Comparison of ENCODE assay signal across 18 cellular contexts in genomic region chr5:178531786-178532185, GRCh38. TPM values are rescaled to one million over a fixed set of nuclear protein-coding genes. Genes with fewer than 3 reads are reported as not detected.
A peak's percentile ranks its signal among the peaks of the same experiment; 100 is the strongest.
DNase-seq lines count a peak whose midpoint lies in the region; FAIRE-seq and TF ChIP-seq lines count a peak whose summit lies in the region.
"Had no signal": no experiment of that assay in that cellular context is flagged by ENCODE, and none has a peak within 500 bp of the region (broad histone marks: within the 10 kb centered on the region; RNA-seq: fewer than 3 reads in every experiment).

No MANE protein-coding gene starts in this region.

- no peak for TF ChIP-seq CTCF in left ventricle myocardium inferior (IDR thresholded peaks at IDR 0.05; ENCODE audit: borderline replicate concordance)
- TF ChIP-seq CTCF in H1 (IDR thresholded peaks at IDR 0.05; ENCODE audit: control extremely low read depth in 1 of 3, insufficient read depth in 1 of 3, low read depth in 1 of 3, low read length in 3 of 3): no peak
- TF ChIP-seq CTCF in spleen (IDR thresholded peaks at IDR 0.05 in 8 of 11, conservative IDR thresholded peaks at IDR 0.05 in 3 of 11): no peak

- no peak for FAIRE-seq in H1 (lab: Jason Lieb, UNC)
- FAIRE-seq: A549, GM12891, HepG2, HTR-8/SVneo had no signal

- H3K27me3 ChIP-seq in left ventricle myocardium inferior (ENCODE audit: low read depth) (no peaks in the 10 kb centered on the region), H1 (replicated peaks in 1 of 4; ENCODE audit: control insufficient read depth in 3 of 4, extremely low read depth in 1 of 4, insufficient read depth in 3 of 4, low read length in 3 of 4) (no peaks in the 10 kb centered on the region; a peak in 1 of 7 replicates), spleen (replicated peaks in 1 of 7) (no peaks in the 10 kb centered on the region)
- H3K27me3 ChIP-seq: BE2C had no signal

- CTCF ChIA-PET in H1 (lab: Charles Lee; ENCODE audit: partially characterized antibody): interaction anchor here (1.1 to 2.7 kb wide), 2 partner anchors 10 to 12 kb away, joined by 3 to 8 read pairs; no protein-coding TSS in a partner anchor

- 95% methylated on average over 11 of the region's 11 CpGs; no CpG with 5 or more reads in 1 of the 2 experiments for WGBS in H1 (ENCODE audit: extremely low coverage in 1 of 2, insufficient coverage in 1 of 2, insufficient read length in 1 of 2, insufficient replicate concordance in 2 of 2, low coverage in 1 of 2, low lambda C conversion rate in 2 of 2, missing lambda C conversion rate in 1 of 2), 2 experiments
- WGBS in spleen, 5 donors: 86 to 95% (median 87%) methylated on average over 7 to 11 of the region's 11 CpGs

- H3K23me2 ChIP-seq in H1 (ENCODE audit: low read depth, low read length): no peaks in the 10 kb centered on the region

- H3K27ac ChIP-seq in left ventricle myocardium inferior (replicated peaks) (no peak overlapping the region), H1 (ENCODE audit: low read depth, low read length) (no peak overlapping the region), spleen (no peak overlapping the region)
- H3K27ac ChIP-seq: A549, C4-2B had no signal

- H3K79me1 ChIP-seq in H1 (ENCODE audit: low read depth, low read length): no peaks in the 10 kb centered on the region; the same call in 1 of the 2 replicates

- H3K18ac ChIP-seq in H1 (ENCODE audit: extremely low read depth, low read length): no peak overlapping the region

- no peak overlapping the region for H2BK20ac ChIP-seq in H1 (ENCODE audit: low read length)

- TF ChIP-seq POLR2A in H1 (IDR thresholded peaks at IDR 0.05; ENCODE audit: control extremely low read depth in 1 of 2, low read depth in 2 of 2, low read length in 2 of 2) (no peak), spleen (IDR thresholded peaks at IDR 0.05) (no peak)

- no peak for TF ChIP-seq RAD21 in H1 (IDR thresholded peaks at IDR 0.05 in 1 of 2, conservative IDR thresholded peaks at IDR 0.05 in 1 of 2; ENCODE audit: low read depth in 2 of 2, low read length in 2 of 2)

- no peak overlapping the region for H4K91ac ChIP-seq in H1 (replicated peaks; ENCODE audit: insufficient read length, low read length)

- H4K5ac ChIP-seq in H1 (ENCODE audit: insufficient read length, low read depth, low read length): no peak overlapping the region

- no peak overlapping the region for H3K4me3 ChIP-seq in left ventricle myocardium inferior
- no peak overlapping the region for H3K4me3 ChIP-seq in H1 (ENCODE audit: extremely low read depth in 1 of 4, insufficient read depth in 2 of 4, low read depth in 3 of 4, low read length in 4 of 4)
- H3K4me3 ChIP-seq in spleen: no peak overlapping the region
- H3K4me3 ChIP-seq: A549, HAP-1 had no signal

- H3K14ac ChIP-seq in H1 (ENCODE audit: insufficient read length): no peak overlapping the region

- no peaks in the 10 kb centered on the region for H3K79me2 ChIP-seq in H1 (ENCODE audit: control insufficient read depth in 1 of 2, insufficient read depth in 2 of 2, low read length in 2 of 2)

- H3K56ac ChIP-seq in H1 (replicated peaks; ENCODE audit: insufficient read length, low read depth, low read length): no peak overlapping the region

- H4K8ac ChIP-seq in H1 (ENCODE audit: extremely low read depth, insufficient read depth, low read length): no peak overlapping the region; the same call in 1 of the 2 replicates

- peaks cover 29% of the 10 kb centered on the region for H3K4me1 ChIP-seq in left ventricle myocardium inferior
- H3K4me1 ChIP-seq in H1 (replicated peaks in 1 of 4; ENCODE audit: control insufficient read depth in 3 of 4, insufficient read depth in 4 of 4, low read length in 3 of 4): peaks cover 0 to 9% (median 3%) of the 10 kb centered on the region in 4 experiments; a peak in 5 of 7 replicates
- peaks cover 0 to 17% (median 3%) of the 10 kb centered on the region in 6 donors for H3K4me1 ChIP-seq in spleen
- H3K4me1 ChIP-seq: A549, BE2C, HAP-1 had no signal

- no peak overlapping the region for H2AK5ac ChIP-seq in H1 (ENCODE audit: low read depth, low read length)

- POLR2A ChIA-PET in H1 (lab: Charles Lee; ENCODE audit: partially characterized antibody): no interaction called here

- no peak overlapping the region for H3K9ac ChIP-seq in H1 (replicated peaks in 1 of 4; ENCODE audit: extremely low read depth in 1 of 4, low read depth in 3 of 4, low read length in 3 of 4)

- DNase-seq in cardiac septum (ENCODE audit: low spot score): peak; percentile 49
- no peak for DNase-seq in left ventricle myocardium inferior
- no peak for DNase-seq in H1 (ENCODE audit: low read depth in 1 of 2, low spot score in 2 of 2)
- DNase-seq in spleen: peak; percentile 51
- no peak for DNase-seq in GF-D8 (lab: John Stamatoyannopoulos, UW)
- no peak for DNase-seq in NCI-H82 treated with DMSO at 0.1 percent for 48 hours (lab: John Stamatoyannopoulos, UW; ENCODE audit: unreplicated experiment)
- DNase-seq: BE2C; CD4-positive, alpha-beta memory T cell; COR-L47; GOT3 had no signal

- H3K36me3 ChIP-seq in left ventricle myocardium inferior: no peaks in the 10 kb centered on the region
- no peaks in the 10 kb centered on the region for H3K36me3 ChIP-seq in H1 (ENCODE audit: control insufficient read depth in 2 of 4, insufficient read depth in 4 of 4, low read length in 3 of 4)
- H3K36me3 ChIP-seq in spleen: no peaks in the 10 kb centered on the region
- H3K36me3 ChIP-seq: BE2C, HAP-1 had no signal

- no peak overlapping the region for H2AFZ ChIP-seq in H1 (ENCODE audit: low read length)

- peaks cover 0 to 2% of the 10 kb centered on the region in 2 experiments for H4K20me1 ChIP-seq in H1 (replicated peaks in 1 of 2; ENCODE audit: control insufficient read depth in 1 of 2, insufficient read depth in 2 of 2, low read length in 2 of 2)

- H2BK15ac ChIP-seq in H1 (ENCODE audit: low read length): 0 out of 2 replicates have a peak overlapping the region, but pooled peaks have one; percentile 92

- TF ChIP-seq EP300 in H1 (IDR thresholded peaks at IDR 0.05; ENCODE audit: borderline replicate concordance in 1 of 2, low read depth in 2 of 2, low read length in 2 of 2): no peak

- no peak overlapping the region for H2BK12ac ChIP-seq in H1 (ENCODE audit: low read depth, low read length)

- H3K23ac ChIP-seq in H1 (ENCODE audit: insufficient read length): no peak overlapping the region

- intact Hi-C loops in cardiac septum (cut with DNase I): no loop called here
- intact Hi-C loops in left ventricle myocardium inferior (cut with micrococcal nuclease): no loop called here
- intact Hi-C loops in spleen (cut with DNase I; ENCODE audit: low total_unique reads): no loop called here

- no peaks in the 10 kb centered on the region for H3K9me3 ChIP-seq in left ventricle myocardium inferior (replicated peaks)
- H3K9me3 ChIP-seq in H1 (ENCODE audit: insufficient read depth in 2 of 2, low read depth in 1 of 2, low read length in 1 of 2): no peaks in the 10 kb centered on the region
- H3K9me3 ChIP-seq in spleen: no peaks in the 10 kb centered on the region
- H3K9me3 ChIP-seq: BE2C, HAP-1 had no signal

- H3K4me2 ChIP-seq in H1 (ENCODE audit: insufficient read depth in 1 of 2, low read depth in 2 of 2, low read length in 2 of 2): no peak overlapping the region
- H3K4me2 ChIP-seq: A549 had no signal

- no peak overlapping the region for H2BK120ac ChIP-seq in H1 (replicated peaks; ENCODE audit: low read depth, low read length)

- H2BK5ac ChIP-seq in H1 (ENCODE audit: low read depth, low read length): no peak overlapping the region

- H3K4ac ChIP-seq in H1 (replicated peaks; ENCODE audit: insufficient read length, low read depth, low read length): no peak overlapping the region

TF ChIP-seq in H1, 55 proteins besides CTCF, POLR2A, EP300 and RAD21:
- no peak for TF ChIP-seq EGR1 (IDR thresholded peaks at IDR 0.05; ENCODE audit: borderline replicate concordance, low read depth, low read length)
- TF ChIP-seq SP1 (IDR thresholded peaks at IDR 0.05; ENCODE audit: low read depth, low read length): no peak
- no peak for TF ChIP-seq RBBP5 (IDR thresholded peaks at IDR 0.05; ENCODE audit: borderline replicate concordance, low read depth, low read length)
- no peak for TF ChIP-seq MAFK (IDR thresholded peaks at IDR 0.05; ENCODE audit: low read depth, low read length)
- no peak for TF ChIP-seq POU5F1 (IDR thresholded peaks at IDR 0.05; ENCODE audit: low read depth, low read length)
- TF ChIP-seq CHD1 (IDR thresholded peaks at IDR 0.05; ENCODE audit: low read depth, low read length): no peak
TF ChIP-seq in H1: peak in this region for 0.

RNA-seq across cellular contexts. Expression of gene COL23A1, which starts 58.4 kb away (rescaled TPM):
- total RNA-seq in cardiac septum (16.5 TPM), left ventricle myocardium inferior (27.4 TPM), spleen (1 to 10 TPM in 5 of 7 donors, under 1 TPM in 2; 0.63 to 3.8 (median 1.2) TPM)
- 4.7 and 5.9 TPM in 2 replicates for total RNA-seq in H1 (2021; fragmentation: NEBNext Ultra II Directional; extraction: Animal tissue kit (Norgen Biotek cat#: 25700))
- polyA plus RNA-seq in H1 (2011; rRNA removed) (3.1 and 3.4 TPM in 2 replicates), spleen (1 to 10 TPM; 1.7 to 3.1 (median 2.2) TPM)
- 3.7 TPM for polyA plus RNA-seq in H1 (2011; cell fraction: cytosol; rRNA removed)
- polyA plus RNA-seq in H1 (2011; cell fraction: nucleus; rRNA removed): 13.1 TPM
- 3.3 to 7.6 TPM (median 5.1 TPM) in 4 replicates for polyA plus RNA-seq in H1 (2012, experiment 1 of 2)
- 2.5 TPM for polyA plus RNA-seq in H1 (2012, experiment 2 of 2)
- polyA plus RNA-seq in H1 (2013, experiment 1 of 2): 11.9 TPM
- polyA plus RNA-seq in H1 (2013, experiment 2 of 2): 11.9 TPM
- 0.66 TPM in 2 replicates for polyA minus RNA-seq in H1 (2011; rRNA and poly(A)+ RNA removed)
- polyA minus RNA-seq in H1 (2011; cell fraction: cytosol; rRNA and poly(A)+ RNA removed): 3.5 TPM
- 2.7 TPM for polyA minus RNA-seq in H1 (2011; cell fraction: nucleus; rRNA and poly(A)+ RNA removed)
- total RNA-seq: G401, HepG2 had no signal
- polyA plus RNA-seq: A549; AG04450; CD4-positive, alpha-beta memory T cell; HepG2 had no signal

Comparison
In these comparisons a context has a peak if more than half of its experiments do, and no peak if none do; other contexts are left out.
1. DNase-seq: peak in cardiac septum (single experiment) and spleen (single experiment); none in left ventricle myocardium inferior (single experiment), H1 (0 of 2), GF-D8 (single experiment) and NCI-H82 treated with DMSO at 0.1 percent for 48 hours (single experiment).